8 cellular contexts compared by ENCODE assay signal in the genomic region with DNA sequence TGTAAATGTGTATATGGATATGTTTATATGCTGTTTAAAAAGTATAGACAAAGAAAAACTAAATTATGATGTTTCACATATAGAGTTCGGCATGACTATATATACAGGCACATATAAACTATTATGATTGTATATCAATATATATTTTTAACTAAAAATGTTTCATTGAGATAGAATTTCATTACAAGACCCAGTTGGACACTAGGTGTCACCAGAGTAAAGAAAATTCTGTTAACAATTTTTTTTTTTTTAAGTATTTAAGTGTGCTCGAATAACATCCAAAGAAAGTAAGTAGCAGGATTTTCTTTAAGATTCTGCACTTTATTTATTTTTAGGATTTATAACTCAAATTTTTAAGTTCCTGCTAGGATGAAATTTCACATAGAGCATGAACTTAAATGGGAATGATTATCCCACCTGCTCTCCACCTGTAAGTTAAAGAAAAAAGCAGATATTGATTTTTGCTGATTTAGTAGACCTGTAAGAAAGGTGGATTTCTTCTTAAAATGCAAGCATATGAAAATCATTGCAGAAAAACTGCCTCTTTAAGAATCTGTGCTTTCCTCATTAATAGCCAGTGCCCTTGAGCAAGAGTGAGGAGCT.
DNase-seq lines count a peak whose midpoint lies in the region; ATAC-seq, FAIRE-seq and TF ChIP-seq lines count a peak whose summit lies in the region.

No MANE protein-coding gene starts in this region.

- no CpG with 5 or more reads among the region's 2 CpGs for WGBS in IMR-90 (ENCODE audit: extremely low coverage in 2 of 2, insufficient read length in 1 of 2), 2 experiments

- H3K27ac ChIP-seq in AG04450 (ENCODE audit: low read depth, low read length): no peak overlapping the region
- no peak overlapping the region for H3K27ac ChIP-seq in IMR-90 (ENCODE audit: insufficient read depth, low read length)

- H3K14ac ChIP-seq in IMR-90 (replicated peaks; ENCODE audit: low read depth, low read length): no peak overlapping the region

- no peak overlapping the region for H2BK20ac ChIP-seq in IMR-90 (ENCODE audit: low read depth, low read length)

- H2AFZ ChIP-seq in IMR-90 (replicated peaks; ENCODE audit: low read length, poor library complexity): no peak overlapping the region

- no peak overlapping the region for H4K5ac ChIP-seq in IMR-90 (ENCODE audit: low read depth, low read length)

- H2AK5ac ChIP-seq in IMR-90 (ENCODE audit: low read depth, low read length): no peak overlapping the region

- H3K36me3 ChIP-seq in IMR-90 (ENCODE audit: control insufficient read depth, insufficient read depth, low read length): no peaks in the 10 kb centered on the region

- intact Hi-C loops in IMR-90 (cut with micrococcal nuclease): no loop called here

- no peaks in the 10 kb centered on the region for H3K4me1 ChIP-seq in IMR-90 (ENCODE audit: control insufficient read depth, insufficient read depth, low read length)

- DNase-seq in AG04450 (ENCODE audit: low read depth, low spot score): no peak
- DNase-seq in IMR-90: peak; percentile 15
- peak; percentile 9 for DNase-seq in iris pigment epithelial cell (ENCODE audit: low read depth)
- no peak for DNase-seq in omental fat pad (ENCODE audit: low spot score)
- no peak for DNase-seq in NCI-H2029 treated with DMSO at 0.1 percent for 48 hours (lab: John Stamatoyannopoulos, UW)
- no peak for DNase-seq in DMS79 treated with DMSO at 0.1 percent for 48 hours (lab: John Stamatoyannopoulos, UW)

- CTCF ChIA-PET in AG04450 (lab: Charles Lee) (interaction anchor here (0.6 kb wide), 1 partner anchor 221 kb away, joined by 3 read pairs; no protein-coding TSS in a partner anchor), IMR-90 (lab: Yijun Ruan, JAX) (interaction anchor here (1.3 kb wide), 1 partner anchor 10 kb away, joined by 3 read pairs; no protein-coding TSS in a partner anchor)

- in situ Hi-C loops in IMR-90 (cut with MboI; ENCODE audit: low sequenced_read_pairs): no loop called here

- ATAC-seq in IMR-90 (ENCODE audit: low read depth) (no peak), omental fat pad (ENCODE audit: low FRiP score) (no peak), HG03039 (IDR thresholded peaks at IDR 0.05; ENCODE audit: unreplicated experiment) (no peak)

- H3K9me3 ChIP-seq in AG04450 (ENCODE audit: control insufficient read depth, insufficient read depth, low read length) (no peaks in the 10 kb centered on the region), IMR-90 (ENCODE audit: control insufficient read depth, insufficient read depth, low read length) (no peaks in the 10 kb centered on the region)

- peak; percentile 52 for TF ChIP-seq CTCF in AG04450 (IDR thresholded peaks at IDR 0.05; ENCODE audit: low read depth, low read length)
- TF ChIP-seq CTCF in IMR-90 (conservative IDR thresholded peaks at IDR 0.05; ENCODE audit: low read depth, low read length): peak; percentile 42
- no peak for TF ChIP-seq CTCF in omental fat pad (IDR thresholded peaks at IDR 0.05)

- no peak overlapping the region for H2BK15ac ChIP-seq in IMR-90 (ENCODE audit: low read depth, low read length)

- H2BK5ac ChIP-seq in IMR-90 (ENCODE audit: low read depth, low read length, poor library complexity, severe bottlenecking): no peak overlapping the region

- dilution Hi-C loops in IMR-90 (cut with HindIII; ENCODE audit: low sequenced_read_pairs, unreplicated experiment): no loop called here

- H3K27me3 ChIP-seq in AG04450 (ENCODE audit: control insufficient read depth, insufficient read depth, low read length) (no peaks in the 10 kb centered on the region), IMR-90 (ENCODE audit: control insufficient read depth, insufficient read depth, low read length) (no peaks in the 10 kb centered on the region)

- FAIRE-seq in TTC549 (lab: Jason Lieb, UNC): peak; percentile 95

- no peaks in the 10 kb centered on the region for H4K20me1 ChIP-seq in IMR-90 (ENCODE audit: insufficient read depth, low read length)

- no peaks in the 10 kb centered on the region for H3K79me1 ChIP-seq in IMR-90 (ENCODE audit: low read depth in 1 of 2, low read length in 2 of 2)

- H2BK120ac ChIP-seq in IMR-90 (ENCODE audit: low read depth, low read length): no peak overlapping the region

- no peak overlapping the region for H3K4me2 ChIP-seq in IMR-90 (ENCODE audit: low read depth, low read length)

- no peak overlapping the region for H4K91ac ChIP-seq in IMR-90 (ENCODE audit: insufficient read depth, low read depth, low read length)

- H3K4ac ChIP-seq in IMR-90 (ENCODE audit: low read depth, low read length): no peak overlapping the region

- no peak overlapping the region for H4K8ac ChIP-seq in IMR-90 (ENCODE audit: low read depth in 2 of 2, low read length in 2 of 2)

- TF ChIP-seq POLR2A in IMR-90 (IDR thresholded peaks at IDR 0.05; ENCODE audit: low read depth, low read length): no peak

- no peak overlapping the region for H3K23ac ChIP-seq in IMR-90 (ENCODE audit: low read depth, low read length)

- H3K9ac ChIP-seq in IMR-90 (ENCODE audit: low read depth, low read length): no peak overlapping the region

- no TSS peak for BruUV-seq in IMR-90 (replicated peaks; lab: Mats Ljungman, UMichigan)

- no peak overlapping the region for H3K18ac ChIP-seq in IMR-90 (ENCODE audit: low read depth, low read length)

- no peak overlapping the region for H3K56ac ChIP-seq in IMR-90 (ENCODE audit: extremely low read depth, insufficient read depth, low read length)

- H2AK9ac ChIP-seq in IMR-90 (replicated peaks; ENCODE audit: low read depth, low read length, poor library complexity): no peak overlapping the region

- POLR2A ChIA-PET in AG04450 (lab: Yijun Ruan, JAX): no interaction called here
- POLR2A ChIA-PET in IMR-90 (lab: Charles Lee; ENCODE audit: unreplicated experiment): no interaction called here

- H3K9me1 ChIP-seq in IMR-90 (ENCODE audit: insufficient read depth, low read length): no peaks in the 10 kb centered on the region

- H3K4me3 ChIP-seq in AG04450 (ENCODE audit: low read depth, low read length) (no peak overlapping the region), IMR-90 (ENCODE audit: insufficient read depth, low read depth, low read length) (no peak overlapping the region)

- 0 out of 2 replicates have a peak, but pooled peaks have one; percentile 7 for TF ChIP-seq RAD21 in IMR-90 (IDR thresholded peaks at IDR 0.05; ENCODE audit: low read length)

TF ChIP-seq in IMR-90, 13 proteins besides CTCF, POLR2A, EP300 and RAD21:
- TF ChIP-seq RFX5 (IDR thresholded peaks at IDR 0.05; ENCODE audit: low read depth, low read length) (no peak), MXI1 (IDR thresholded peaks at IDR 0.05; ENCODE audit: borderline replicate concordance, low read depth, low read length) (no peak), CEBPB (IDR thresholded peaks at IDR 0.05; ENCODE audit: low read depth, low read length) (no peak), CHD1 (IDR thresholded peaks at IDR 0.05; ENCODE audit: low read depth, low read length) (no peak), BHLHE40 (IDR thresholded peaks at IDR 0.05; ENCODE audit: low read depth, low read length) (no peak), SMC3 (IDR thresholded peaks at IDR 0.05; ENCODE audit: low read depth, low read length) (no peak), NFE2L2 (IDR thresholded peaks at IDR 0.05; ENCODE audit: low read depth, low read length) (no peak), RCOR1 (IDR thresholded peaks at IDR 0.05; ENCODE audit: insufficient replicate concordance, low read length) (no peak), MAZ (IDR thresholded peaks at IDR 0.05; ENCODE audit: borderline replicate concordance, low read depth, low read length) (no peak)
- TF ChIP-seq, protein P1, sequence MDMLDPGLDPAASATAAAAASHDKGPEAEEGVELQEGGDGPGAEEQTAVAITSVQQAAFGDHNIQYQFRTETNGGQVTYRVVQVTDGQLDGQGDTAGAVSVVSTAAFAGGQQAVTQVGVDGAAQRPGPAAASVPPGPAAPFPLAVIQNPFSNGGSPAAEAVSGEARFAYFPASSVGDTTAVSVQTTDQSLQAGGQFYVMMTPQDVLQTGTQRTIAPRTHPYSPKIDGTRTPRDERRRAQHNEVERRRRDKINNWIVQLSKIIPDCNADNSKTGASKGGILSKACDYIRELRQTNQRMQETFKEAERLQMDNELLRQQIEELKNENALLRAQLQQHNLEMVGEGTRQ (IDR thresholded peaks at IDR 0.05; ENCODE audit: low read depth, low read length): no peak
- TF ChIP-seq, protein P2, sequence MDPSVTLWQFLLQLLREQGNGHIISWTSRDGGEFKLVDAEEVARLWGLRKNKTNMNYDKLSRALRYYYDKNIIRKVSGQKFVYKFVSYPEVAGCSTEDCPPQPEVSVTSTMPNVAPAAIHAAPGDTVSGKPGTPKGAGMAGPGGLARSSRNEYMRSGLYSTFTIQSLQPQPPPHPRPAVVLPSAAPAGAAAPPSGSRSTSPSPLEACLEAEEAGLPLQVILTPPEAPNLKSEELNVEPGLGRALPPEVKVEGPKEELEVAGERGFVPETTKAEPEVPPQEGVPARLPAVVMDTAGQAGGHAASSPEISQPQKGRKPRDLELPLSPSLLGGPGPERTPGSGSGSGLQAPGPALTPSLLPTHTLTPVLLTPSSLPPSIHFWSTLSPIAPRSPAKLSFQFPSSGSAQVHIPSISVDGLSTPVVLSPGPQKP (IDR thresholded peaks at IDR 0.05; ENCODE audit: borderline replicate concordance, low read depth, low read length): no peak
TF ChIP-seq in IMR-90: peak in this region for 0.

Comparison
In these comparisons a context has a peak if more than half of its experiments do, and no peak if none do; other contexts are left out.
1. DNase-seq: peak in IMR-90 (single experiment) and iris pigment epithelial cell (single experiment); none in AG04450 (single experiment), omental fat pad (single experiment), NCI-H2029 treated with DMSO at 0.1 percent for 48 hours (single experiment) and DMS79 treated with DMSO at 0.1 percent for 48 hours (single experiment).
2. CTCF ChIP-seq: peak in AG04450 (single experiment) and IMR-90 (single experiment); none in omental fat pad (0 of 3).